Comparison of ENCODE assay signal across 10 cellular contexts in genomic region chr13:110305949-110306339, GRCh38. TPM values are rescaled to one million over a fixed set of nuclear protein-coding genes. Genes with fewer than 3 reads are reported as not detected.
DNase-seq lines count a peak whose midpoint lies in the region; ATAC-seq and TF ChIP-seq lines count a peak whose summit lies in the region.
"Had no signal": no experiment of that assay in that cellular context is flagged by ENCODE, and none has a peak within 500 bp of the region (broad histone marks: within the 10 kb centered on the region; RNA-seq: fewer than 3 reads in every experiment).

No MANE protein-coding gene starts in this region.

- peak overlapping the region; percentile 81 to 98 (median 96) for H3K4me3 ChIP-seq in heart right ventricle
- peak overlapping the region; percentile 52 to 77 (median 64) for H3K4me3 ChIP-seq in esophagus squamous epithelium
- H3K4me3 ChIP-seq in aorta (ENCODE audit: low read length in 2 of 2): peak overlapping the region; percentile 55 to 89

- H3K4me1 ChIP-seq in heart right ventricle (peaks cover 25 to 75% (median 64%) of the 10 kb centered on the region in 9 donors), esophagus squamous epithelium (peaks cover 5 to 94% (median 16%) of the 10 kb centered on the region in 3 donors), aorta (ENCODE audit: control insufficient read depth in 1 of 2, insufficient read depth in 2 of 2, low read length in 2 of 2) (peaks cover 10% of the 10 kb centered on the region in 2 donors)

- no peaks in the 10 kb centered on the region for H3K27me3 Mint-ChIP-seq in nephron (ENCODE audit: low read depth)
- H3K27me3 Mint-ChIP-seq in immature natural killer cell (ENCODE audit: low read depth in 3 of 3): peaks cover 6 to 31% (median 14%) of the 10 kb centered on the region in 3 donors

- intact Hi-C loops in heart right ventricle (cut with DNase I) (loop anchor here in 9 of 10 donors (2.0 to 10.0 kb wide), 12 partner anchors 33 to 406 kb away; partner anchors contain the start of gene ING1 (in 1 of the 9)), Right ventricle myocardium inferior (cut with DNase I) (loop anchor here (2.0 to 5.0 kb wide), 3 partner anchors 36 to 83 kb away; no protein-coding TSS in a partner anchor), esophagus squamous epithelium (cut with DNase I) (no loop called here), aorta (cut with DNase I) (loop anchor here (2.0 to 5.0 kb wide), 5 partner anchors 36 to 107 kb away; no protein-coding TSS in a partner anchor), left colon (cut with DNase I, micrococcal nuclease) (no loop called here)

- peaks cover 3% of the 10 kb centered on the region for H3K36me3 Mint-ChIP-seq in nephron (ENCODE audit: low read depth)
- H3K36me3 Mint-ChIP-seq in immature natural killer cell: no peaks in the 10 kb centered on the region

- ATAC-seq in heart right ventricle (peak in 4 of 8 donors; percentile 14 to 29 (median 24)), Right ventricle myocardium inferior (no peak), aorta (ENCODE audit: low FRiP score) (no peak), left colon (no peak)
- ATAC-seq: activated T-cell treated with anti-CD3 and anti-CD28 coated beads, Interleukin-2, amount 50 U/mL, for 72 hours had no signal

- H3K36me3 ChIP-seq in heart right ventricle (peaks cover 0 to 27% (median 0%) of the 10 kb centered on the region in 9 donors), esophagus squamous epithelium (no peaks in the 10 kb centered on the region), aorta (ENCODE audit: control insufficient read depth in 1 of 2, insufficient read depth in 2 of 2, low read length in 1 of 2) (peaks cover 0 to under 1% of the 10 kb centered on the region in 2 donors)

- H3K4me3 Mint-ChIP-seq in nephron (peak overlapping the region; percentile 80 to 90 (median 86)), immature natural killer cell (no peak overlapping the region)

- H3K9me3 Mint-ChIP-seq in nephron (no peaks in the 10 kb centered on the region), immature natural killer cell (peaks cover 0 to 2% (median 0%) of the 10 kb centered on the region in 6 donors)
- H3K9me3 Mint-ChIP-seq: activated T-cell treated with anti-CD3 and anti-CD28 coated beads, Interleukin-2, amount 50 U/mL, for 72 hours had no signal

- H3K27ac Mint-ChIP-seq in nephron (peak overlapping the region; percentile 77 to 89 (median 86)), immature natural killer cell (no peak overlapping the region)
- H3K27ac Mint-ChIP-seq: activated T-cell treated with anti-CD3 and anti-CD28 coated beads, Interleukin-2, amount 50 U/mL, for 72 hours had no signal

- H3K4me1 Mint-ChIP-seq in nephron: peaks cover 67% of the 10 kb centered on the region
- no peaks in the 10 kb centered on the region for H3K4me1 Mint-ChIP-seq in immature natural killer cell

- H3K27ac ChIP-seq in heart right ventricle: peak overlapping the region; percentile 95 to 99 (median 97)
- peak overlapping the region; percentile 86 to 97 (median 92) for H3K27ac ChIP-seq in esophagus squamous epithelium
- peak overlapping the region in 1 of 2 donors; percentile 80 for H3K27ac ChIP-seq in aorta (ENCODE audit: low read depth in 1 of 2, low read length in 2 of 2)
- H3K27ac ChIP-seq: C4-2B had no signal

- WGBS in heart right ventricle, 2 donors: 1 to 5% methylated on average over 6 of the region's 6 CpGs
- 5 to 12% methylated on average over 6 of the region's 6 CpGs for WGBS in esophagus squamous epithelium, 2 donors
- 0 to 2% methylated on average over 6 of the region's 6 CpGs for WGBS in aorta, 2 donors

- TF ChIP-seq POLR2A in esophagus squamous epithelium (IDR thresholded peaks at IDR 0.05): peak in 1 of 4 donors; percentile 8

- H3K9me3 ChIP-seq in heart right ventricle (no peaks in the 10 kb centered on the region), esophagus squamous epithelium (no peaks in the 10 kb centered on the region), aorta (ENCODE audit: control insufficient read depth, low read length) (no peaks in the 10 kb centered on the region)

- no peak for DNase-seq in heart right ventricle
- no peak for DNase-seq in Right ventricle myocardium inferior (ENCODE audit: missing footprints)
- DNase-seq in esophagus squamous epithelium (lab: John Stamatoyannopoulos, UW): no peak
- DNase-seq in aorta: no peak
- no peak for DNase-seq in left colon
- DNase-seq in amygdala (lab: John Stamatoyannopoulos, UW): no peak
- DNase-seq in immature natural killer cell: no peak
- DNase-seq: activated T-cell treated with anti-CD3 and anti-CD28 coated beads, Interleukin-2, amount 50 U/mL, for 72 hours had no signal

- TF ChIP-seq CTCF in heart right ventricle (IDR thresholded peaks at IDR 0.05) (no peak), esophagus squamous epithelium (IDR thresholded peaks at IDR 0.05) (no peak), nephron (IDR thresholded peaks at IDR 0.05; ENCODE audit: unreplicated experiment in 3 of 3) (no peak)

- H3K27me3 ChIP-seq in heart right ventricle: peaks cover 0 to 77% (median 0%) of the 10 kb centered on the region in 7 donors
- H3K27me3 ChIP-seq in esophagus squamous epithelium: peaks cover 0 to 90% (median 3%) of the 10 kb centered on the region in 4 donors
- H3K27me3 ChIP-seq in aorta (ENCODE audit: control insufficient read depth in 1 of 2, insufficient read depth in 2 of 2, low read length in 1 of 2): no peaks in the 10 kb centered on the region

RNA-seq across cellular contexts. Expression of gene COL4A1, which starts 1.0 kb away (rescaled TPM):
- total RNA-seq in heart right ventricle: 100 to 1,000 TPM in 7 of 10 donors, 10 to 100 TPM in 3; 96.3 to 342 (median 147) TPM
- polyA plus RNA-seq in heart right ventricle: 100 to 1,000 TPM in 1 of 2 donors, 10 to 100 TPM in 1; 83.3 to 234 TPM
- 128 TPM for total RNA-seq in Right ventricle myocardium inferior
- total RNA-seq in esophagus squamous epithelium: 10 to 100 TPM in 3 of 4 donors, 1 to 10 TPM in 1; 8.9 to 97.1 (median 40.2) TPM
- 100 to 1,000 TPM; 564 to 910 TPM for total RNA-seq in aorta
- 100 to 1,000 TPM in 1 of 2 donors, 10 to 100 TPM in 1; 73.3 to 379 TPM for polyA plus RNA-seq in aorta
- 10 to 100 TPM; 19.6 to 65.3 TPM for total RNA-seq in left colon
- not detected for polyA plus RNA-seq in immature natural killer cell

RNA-seq across cellular contexts. Expression of gene COL4A2, which starts 1.1 kb away (rescaled TPM):
- total RNA-seq in heart right ventricle: 100 to 1,000 TPM in 7 of 10 donors, 10 to 100 TPM in 3; 81.7 to 301 (median 128) TPM
- 100 to 1,000 TPM; 111 to 265 TPM for polyA plus RNA-seq in heart right ventricle
- total RNA-seq in Right ventricle myocardium inferior: 126 TPM
- 100 to 1,000 TPM in 1 of 4 donors, 10 to 100 TPM in 3; 11.9 to 102 (median 43.5) TPM for total RNA-seq in esophagus squamous epithelium
- 1,000 to 10,000 TPM in 1 of 2 donors, 100 to 1,000 TPM in 1; 693 to 1,110 TPM for total RNA-seq in aorta
- 100 to 1,000 TPM; 117 to 670 TPM for polyA plus RNA-seq in aorta
- 10 to 100 TPM; 35.3 to 79.7 TPM for total RNA-seq in left colon
- polyA plus RNA-seq in immature natural killer cell: not detected
- total RNA-seq: activated T-cell treated with anti-CD3 and anti-CD28 coated beads, Interleukin-2, amount 50 U/mL, for 72 hours had no signal

Comparison
In these comparisons a context has a peak if more than half of its experiments do, and no peak if none do; other contexts are left out.
1. H3K27ac Mint-ChIP-seq: peak in nephron (3 of 3); none in immature natural killer cell (0 of 6).
2. H3K4me3 Mint-ChIP-seq: peak in nephron (3 of 3); none in immature natural killer cell (0 of 5).
3. intact Hi-C loops: an anchor here in heart right ventricle (2.0 to 10.0 kb wide), Right ventricle myocardium inferior (2.0 to 5.0 kb wide) and aorta (2.0 to 5.0 kb wide); none called in esophagus squamous epithelium and left colon.
4. Peak in every context shown above with its lines, with median percentiles within 50 percentile points of each other: H3K4me3 ChIP-seq.